In genomic region chr7:92988051-92988450, GRCh38 we compare ENCODE assay signal across 9 cellular contexts.
DNase-seq lines count a peak whose midpoint lies in the region; ATAC-seq and TF ChIP-seq lines count a peak whose summit lies in the region.
"Had no signal": no experiment of that assay in that cellular context is flagged by ENCODE, and none has a peak within 500 bp of the region (broad histone marks: within the 10 kb centered on the region; RNA-seq: fewer than 3 reads in every experiment).

No MANE protein-coding gene starts in this region.

- no peaks in the 10 kb centered on the region for H3K27me3 ChIP-seq in RWPE2 (ENCODE audit: insufficient read depth, poor library complexity, severe bottlenecking)
- H3K27me3 ChIP-seq in smooth muscle cell (ENCODE audit: low read depth), result no peaks in the 10 kb centered on the region
- H3K27me3 ChIP-seq in ovary, result no peaks in the 10 kb centered on the region

- TF ChIP-seq POLR2A in ovary (IDR thresholded peaks at IDR 0.05), result no peak

- no peak overlapping the region for H2AFZ ChIP-seq in smooth muscle cell (ENCODE audit: low read depth)

- H3K4me2 ChIP-seq in smooth muscle cell, result no peak overlapping the region

- no peaks in the 10 kb centered on the region for H3F3A ChIP-seq in smooth muscle cell (ENCODE audit: low read depth)

- H3K4me1 ChIP-seq in RWPE2 (ENCODE audit: insufficient read depth, poor library complexity, severe bottlenecking) (peaks cover 4% of the 10 kb centered on the region), smooth muscle cell (ENCODE audit: low read depth) (no peaks in the 10 kb centered on the region), ovary (ENCODE audit: insufficient read depth) (no peaks in the 10 kb centered on the region)

- ATAC-seq in RWPE2 (ENCODE audit: low read depth), result peak; percentile 70
- ATAC-seq in HG03460 (IDR thresholded peaks at IDR 0.05; ENCODE audit: unreplicated experiment), result no peak
- no peak for ATAC-seq in HG03139 (IDR thresholded peaks at IDR 0.05; ENCODE audit: unreplicated experiment)

- H3K79me2 ChIP-seq in smooth muscle cell (ENCODE audit: low read depth), result no peaks in the 10 kb centered on the region

- H3K9me3 ChIP-seq in RWPE2 (ENCODE audit: severe bottlenecking) (no peaks in the 10 kb centered on the region), smooth muscle cell (replicated peaks; ENCODE audit: low read depth) (no peaks in the 10 kb centered on the region), ovary (no peaks in the 10 kb centered on the region)
- H3K9me3 ChIP-seq: thoracic aorta had no signal

- no peaks in the 10 kb centered on the region for H4K20me1 ChIP-seq in smooth muscle cell (ENCODE audit: low read depth)

- peak overlapping the region; percentile 36 for H3K27ac ChIP-seq in RWPE2 (ENCODE audit: poor library complexity, severe bottlenecking)
- no peak overlapping the region for H3K27ac ChIP-seq in smooth muscle cell (ENCODE audit: low read depth)
- H3K27ac ChIP-seq in ovary, result no peak overlapping the region
- H3K27ac ChIP-seq: thoracic aorta had no signal

- DNase-seq in HCEC 1CT (peak; percentile 63), RWPE2 (ENCODE audit: low spot score) (no peak), foreskin fibroblast (peak; percentile 20 to 41), smooth muscle cell (lab: John Stamatoyannopoulos, UW; ENCODE audit: unreplicated experiment) (no peak), NCI-H2227 treated with DMSO at 0.1 percent for 48 hours (lab: John Stamatoyannopoulos, UW) (no peak), ovary (no peak)

- H3K36me3 ChIP-seq in RWPE2 (ENCODE audit: low read depth) (no peaks in the 10 kb centered on the region), smooth muscle cell (ENCODE audit: low read depth) (no peaks in the 10 kb centered on the region), ovary (no peaks in the 10 kb centered on the region)
- H3K36me3 ChIP-seq: thoracic aorta had no signal

- intact Hi-C loops in ovary (cut with DNase I), result no loop called here

- H3K4me3 ChIP-seq in RWPE2 (ENCODE audit: severe bottlenecking) (no peak overlapping the region), foreskin fibroblast (ENCODE audit: low read depth in 1 of 2, low read length in 2 of 2) (no peak overlapping the region), smooth muscle cell (no peak overlapping the region), ovary (no peak overlapping the region)
- H3K4me3 ChIP-seq: thoracic aorta had no signal

- H3K9ac ChIP-seq in smooth muscle cell (ENCODE audit: low read depth), result no peak overlapping the region

- TF ChIP-seq CTCF in RWPE2 (IDR thresholded peaks at IDR 0.05; ENCODE audit: poor library complexity, severe bottlenecking) (peak; percentile 80), foreskin fibroblast (IDR thresholded peaks at IDR 0.05; ENCODE audit: low read depth, low read length) (peak; percentile 46), smooth muscle cell (IDR thresholded peaks at IDR 0.05; ENCODE audit: borderline replicate concordance, insufficient read depth, poor library complexity, severe bottlenecking) (peak; percentile 44), ovary (IDR thresholded peaks at IDR 0.05) (no peak)

- no peak for TF ChIP-seq EP300 in ovary (IDR thresholded peaks at IDR 0.05)

Comparison
In these comparisons a context has a peak if more than half of its experiments do, and no peak if none do; other contexts are left out.
1. DNase-seq: peak in HCEC 1CT (single experiment) and foreskin fibroblast (2 of 2); none in RWPE2 (single experiment), smooth muscle cell (single experiment), NCI-H2227 treated with DMSO at 0.1 percent for 48 hours (single experiment) and ovary (0 of 5).
2. CTCF ChIP-seq: peak in RWPE2 (single experiment), foreskin fibroblast (single experiment) and smooth muscle cell (single experiment); none in ovary (0 of 3).